ENCODE assay signal across 22 cellular contexts in genomic region chr4:146256328-146256727, GRCh38. TPM values are rescaled to one million over a fixed set of nuclear protein-coding genes. Genes with fewer than 3 reads are reported as not detected.
"Had no signal": no experiment of that assay in that cellular context is flagged by ENCODE, and none has a peak within 500 bp of the region (broad histone marks: within the 10 kb centered on the region; RNA-seq: fewer than 3 reads in every experiment).

No MANE protein-coding gene starts in this region.

- H3K4me1 ChIP-seq: sigmoid colon, uterus had no signal

- H3K9me3 ChIP-seq: sigmoid colon, thoracic aorta, uterus had no signal

- H3K4me1 Mint-ChIP-seq: immature natural killer cell had no signal

- DNase-seq: activated CD4-positive, alpha-beta T cell treated with anti-CD3 and anti-CD28 coated beads for 4 hours; activated CD8-positive, alpha-beta memory T cell treated with anti-CD3 and anti-CD28 coated beads, Interleukin-2, amount 50 U/mL, for 4 hours; activated CD8-positive, alpha-beta T cell treated with anti-CD3 and anti-CD28 coated beads for 36 hours; activated gamma-delta T cell treated with Interleukin-2 at 50 U/mL for 16 hours; activated T-cell treated with anti-CD3 and anti-CD28 coated beads, Interleukin-2, amount 50 U/mL, for 72 hours; aorta; cortex of kidney; effector memory CD4-positive, alpha-beta T cell; immature natural killer cell; left cardiac atrium; sigmoid colon; stimulated activated CD4-positive, alpha-beta T cell treated with anti-CD3 and anti-CD28 coated beads, Interleukin-4, amount 100 ng/mL, for 1 hour; uterus had no signal

- H3K4me3 Mint-ChIP-seq: activated CD8-positive, alpha-beta T cell treated with anti-CD3 and anti-CD28 coated beads for 36 hours; activated T-cell treated with anti-CD3 and anti-CD28 coated beads, Interleukin-2, amount 50 U/mL, for 72 hours; immature natural killer cell; natural killer cell treated with Interleukin-12 subunit alpha and Interleukin-12 subunit beta and Interleukin-15 and Interleukin-18, amount 100 ng/mL, for 72 hours; stimulated activated naive CD8-positive, alpha-beta T cell treated with anti-CD3 and anti-CD28 coated beads, Interleukin-15, Interleukin-2, amounts not matched to agents 100 ng/mL and 50 ng/mL, for 24 hours; T-helper 1 cell treated with Interleukin-12 subunit alpha and Interleukin-12 subunit beta and Interleukin-4 antibody, amounts not matched to agents 30 μg/mL and 1 μg/mL, for 36 hours had no signal

- H3K27me3 Mint-ChIP-seq: activated CD8-positive, alpha-beta T cell treated with anti-CD3 and anti-CD28 coated beads for 36 hours; natural killer cell treated with Interleukin-12 subunit alpha and Interleukin-12 subunit beta and Interleukin-15 and Interleukin-18, amount 100 ng/mL, for 72 hours; stimulated activated naive CD8-positive, alpha-beta T cell treated with anti-CD3 and anti-CD28 coated beads, Interleukin-15, Interleukin-2, amounts not matched to agents 100 ng/mL and 50 ng/mL, for 24 hours had no signal

- H3K4me3 ChIP-seq: lung, sigmoid colon, thoracic aorta, uterus had no signal

- H3K9me3 Mint-ChIP-seq: activated CD8-positive, alpha-beta T cell treated with anti-CD3 and anti-CD28 coated beads for 36 hours; activated T-cell treated with anti-CD3 and anti-CD28 coated beads, Interleukin-2, amount 50 U/mL, for 72 hours; immature natural killer cell; natural killer cell treated with Interleukin-12 subunit alpha and Interleukin-12 subunit beta and Interleukin-15 and Interleukin-18, amount 100 ng/mL, for 72 hours; stimulated activated naive CD8-positive, alpha-beta T cell treated with anti-CD3 and anti-CD28 coated beads, Interleukin-15, Interleukin-2, amounts not matched to agents 100 ng/mL and 50 ng/mL, for 24 hours; T-helper 1 cell treated with Interleukin-12 subunit alpha and Interleukin-12 subunit beta and Interleukin-4 antibody, amounts not matched to agents 30 μg/mL and 1 μg/mL, for 36 hours had no signal

- H3K27ac Mint-ChIP-seq: activated CD8-positive, alpha-beta T cell treated with anti-CD3 and anti-CD28 coated beads for 36 hours; immature natural killer cell; natural killer cell treated with Interleukin-12 subunit alpha and Interleukin-12 subunit beta and Interleukin-15 and Interleukin-18, amount 100 ng/mL, for 72 hours; stimulated activated naive CD8-positive, alpha-beta T cell treated with anti-CD3 and anti-CD28 coated beads, Interleukin-15, Interleukin-2, amounts not matched to agents 100 ng/mL and 50 ng/mL, for 24 hours; T-helper 1 cell treated with Interleukin-12 subunit alpha and Interleukin-12 subunit beta and Interleukin-4 antibody, amounts not matched to agents 30 μg/mL and 1 μg/mL, for 36 hours had no signal

- H3K27ac ChIP-seq: epithelial cell of prostate, sigmoid colon, thoracic aorta, uterus had no signal

- H3K27me3 ChIP-seq: sigmoid colon, uterus had no signal

- H3K36me3 ChIP-seq: thoracic aorta, uterus had no signal

- ATAC-seq: activated CD8-positive, alpha-beta T cell treated with anti-CD3 and anti-CD28 coated beads for 36 hours; activated T-cell treated with anti-CD3 and anti-CD28 coated beads, Interleukin-2, amount 50 U/mL, for 72 hours; left cardiac atrium; natural killer cell treated with Interleukin-12 subunit alpha and Interleukin-12 subunit beta and Interleukin-15 and Interleukin-18, amount 100 ng/mL, for 72 hours had no signal

RNA-seq across cellular contexts. Expression of gene REELD1, which starts 42.0 kb away (rescaled TPM):
- total RNA-seq: glomerular endothelial cell, osteocyte, pulmonary artery endothelial cell had no signal
- polyA plus RNA-seq: immature natural killer cell had no signal
